In genomic region chr5:145835839-145836222, GRCh38 we compare ENCODE assay signal across 8 cellular contexts. TPM values are rescaled to one million over a fixed set of nuclear protein-coding genes. Genes with fewer than 3 reads are reported as not detected.
DNase-seq lines count a peak whose midpoint lies in the region; ATAC-seq and TF ChIP-seq lines count a peak whose summit lies in the region.

No MANE protein-coding gene starts in this region.

- H3K27me3 ChIP-seq in AG04450 (ENCODE audit: control insufficient read depth, insufficient read depth, low read length) (no peaks in the 10 kb centered on the region), muscle layer of duodenum (ENCODE audit: low read depth, low read length) (no peaks in the 10 kb centered on the region)

- no peaks in the 10 kb centered on the region for H3K36me3 Mint-ChIP-seq in dendritic cell treated with granulocyte-macrophage colony-stimulating factor and Interleukin-4, amounts not matched to agents 40 ng/mL and 50 ng/mL, for 4 days (ENCODE audit: low read depth)

- DNase-seq in AG04450 (ENCODE audit: low read depth, low spot score) (no peak), NOMO-1 treated with DMSO at 0.1 percent for 48 hours (lab: John Stamatoyannopoulos, UW; ENCODE audit: unreplicated experiment) (no peak), 8988T (no peak)

- peak overlapping the region; percentile 77 for H3K4me3 ChIP-seq in AG04450 (ENCODE audit: low read depth, low read length)
- peak overlapping the region; percentile 79 to 92 for H3K4me3 ChIP-seq in muscle layer of duodenum (ENCODE audit: low read depth in 1 of 2, low read length in 2 of 2)

- no peaks in the 10 kb centered on the region for H3K27me3 Mint-ChIP-seq in dendritic cell treated with granulocyte-macrophage colony-stimulating factor and Interleukin-4, amounts not matched to agents 40 ng/mL and 50 ng/mL, for 4 days

- CTCF ChIA-PET in AG04450 (lab: Charles Lee) = interaction anchor here (1.5 to 3.2 kb wide), 2 partner anchors 10 to 1632 kb away, joined by 7 to 20 read pairs; no protein-coding TSS in a partner anchor

- no peak overlapping the region for H3K27ac ChIP-seq in AG04450 (ENCODE audit: low read depth, low read length)
- peak overlapping the region; percentile 80 for H3K27ac ChIP-seq in muscle layer of duodenum (ENCODE audit: low read length)

- POLR2A ChIA-PET in AG04450 (lab: Yijun Ruan, JAX) = no interaction called here

- intact Hi-C loops in dendritic cell treated with granulocyte-macrophage colony-stimulating factor and Interleukin-4, amounts not matched to agents 40 ng/mL and 50 ng/mL, for 4 days (cut with micrococcal nuclease) = no loop called here

- TF ChIP-seq CTCF in AG04450 (IDR thresholded peaks at IDR 0.05; ENCODE audit: low read depth, low read length) = no peak

- no peaks in the 10 kb centered on the region for H3K36me3 ChIP-seq in muscle layer of duodenum (ENCODE audit: control insufficient read depth in 1 of 2, insufficient read depth in 2 of 2, low read length in 2 of 2)

- H3K4me3 Mint-ChIP-seq in dendritic cell treated with granulocyte-macrophage colony-stimulating factor and Interleukin-4, amounts not matched to agents 40 ng/mL and 50 ng/mL, for 4 days = peak overlapping the region; percentile 74

- ATAC-seq in HG03175 (IDR thresholded peaks at IDR 0.05; ENCODE audit: unreplicated experiment) (peak; percentile 17), HG03565 (IDR thresholded peaks at IDR 0.05; ENCODE audit: unreplicated experiment) (no peak), GM21737 (IDR thresholded peaks at IDR 0.05; ENCODE audit: unreplicated experiment) (no peak)

- peaks cover 14% of the 10 kb centered on the region for H3K4me1 Mint-ChIP-seq in dendritic cell treated with granulocyte-macrophage colony-stimulating factor and Interleukin-4, amounts not matched to agents 40 ng/mL and 50 ng/mL, for 4 days (ENCODE audit: low read depth)

- no peaks in the 10 kb centered on the region for H3K9me3 Mint-ChIP-seq in dendritic cell treated with granulocyte-macrophage colony-stimulating factor and Interleukin-4, amounts not matched to agents 40 ng/mL and 50 ng/mL, for 4 days

- peak overlapping the region; percentile 44 for H3K27ac Mint-ChIP-seq in dendritic cell treated with granulocyte-macrophage colony-stimulating factor and Interleukin-4, amounts not matched to agents 40 ng/mL and 50 ng/mL, for 4 days

- H3K9me3 ChIP-seq in AG04450 (ENCODE audit: control insufficient read depth, insufficient read depth, low read length) (no peaks in the 10 kb centered on the region), muscle layer of duodenum (ENCODE audit: control insufficient read depth in 1 of 2, low read length in 2 of 2) (no peaks in the 10 kb centered on the region)

- H3K4me1 ChIP-seq in muscle layer of duodenum (ENCODE audit: control insufficient read depth in 1 of 2, insufficient read depth in 2 of 2, low read length in 2 of 2) = peaks cover 0 to 19% of the 10 kb centered on the region in 2 donors

RNA-seq across cellular contexts. Expression of gene PRELID2, which starts 0.7 kb away (rescaled TPM):
- polyA plus RNA-seq in AG04450 (2011; rRNA removed) = 3.9 and 5.4 TPM in 2 replicates
- polyA minus RNA-seq in AG04450 (2011; rRNA and poly(A)+ RNA removed) = 11.2 and 13.1 TPM in 2 replicates

RNA-seq across cellular contexts. Expression of gene GRXCR2, which starts 37.0 kb away (rescaled TPM):
- polyA plus RNA-seq in AG04450 (2011; rRNA removed) = not detected in 2 replicates
- not detected in 2 replicates for polyA minus RNA-seq in AG04450 (2011; rRNA and poly(A)+ RNA removed)
